In genomic region chr16:47463771-47464624, GRCh38 we compare ENCODE assay signal across 12 cellular contexts. TPM values are rescaled to one million over a fixed set of nuclear protein-coding genes. Genes with fewer than 3 reads are reported as not detected.
DNase-seq lines count a peak whose midpoint lies in the region; ATAC-seq and TF ChIP-seq lines count a peak whose summit lies in the region.
"Had no signal": no experiment of that assay in that cellular context is flagged by ENCODE, and none has a peak within 500 bp of the region (broad histone marks: within the 10 kb centered on the region; RNA-seq: fewer than 3 reads in every experiment).

No MANE protein-coding gene starts in this region.

- no peak for TF ChIP-seq CTCF in left ventricle myocardium inferior (IDR thresholded peaks at IDR 0.05; ENCODE audit: borderline replicate concordance)
- no peak for TF ChIP-seq CTCF in type B pancreatic cell (conservative IDR thresholded peaks at IDR 0.05)

- H3K4me1 Mint-ChIP-seq in T-helper 17 cell (peaks cover 34% of the 10 kb centered on the region), type B pancreatic cell (ENCODE audit: unreplicated experiment) (peaks cover 51% of the 10 kb centered on the region)

- H3K27me3 Mint-ChIP-seq in T-helper 17 cell: no peaks in the 10 kb centered on the region
- no peaks in the 10 kb centered on the region for H3K27me3 Mint-ChIP-seq in type B pancreatic cell
- H3K27me3 Mint-ChIP-seq: activated CD4-positive, alpha-beta T cell treated with anti-CD3 and anti-CD28 coated beads, Interleukin-2, amount 10 ng/mL, durations not matched to agents 24 days and 14 days had no signal

- peaks cover 100% of the 10 kb centered on the region for H3K4me1 ChIP-seq in left ventricle myocardium inferior

- no peaks in the 10 kb centered on the region for H3K9me3 Mint-ChIP-seq in type B pancreatic cell
- H3K9me3 Mint-ChIP-seq: activated CD4-positive, alpha-beta T cell treated with anti-CD3 and anti-CD28 coated beads, Interleukin-2, amount 10 ng/mL, durations not matched to agents 24 days and 14 days had no signal

- H3K9me3 ChIP-seq in left ventricle myocardium inferior (replicated peaks): no peaks in the 10 kb centered on the region
- H3K9me3 ChIP-seq in T-helper 17 cell (ENCODE audit: control insufficient read depth, low read length, poor library complexity, severe bottlenecking): no peaks in the 10 kb centered on the region
- H3K9me3 ChIP-seq: left lung, tibial nerve had no signal

- ATAC-seq in Right ventricle myocardium superior (ENCODE audit: poor library complexity) (no peak), T-helper 17 cell (no peak), HG03045 (IDR thresholded peaks at IDR 0.05; ENCODE audit: unreplicated experiment) (no peak)
- ATAC-seq: left lung had no signal

- H3K27ac ChIP-seq in left ventricle myocardium inferior (replicated peaks) (peak overlapping the region; percentile 49), layer of hippocampus (ENCODE audit: low read depth, low read length) (peak overlapping the region; percentile 22)

- H3K4me3 Mint-ChIP-seq in T-helper 17 cell (no peak overlapping the region), type B pancreatic cell (peak overlapping the region; percentile 52)
- H3K4me3 Mint-ChIP-seq: activated CD4-positive, alpha-beta T cell treated with anti-CD3 and anti-CD28 coated beads, Interleukin-2, amount 10 ng/mL, durations not matched to agents 24 days and 14 days had no signal

- H3K36me3 ChIP-seq in left ventricle myocardium inferior: no peaks in the 10 kb centered on the region
- H3K36me3 ChIP-seq: tibial nerve had no signal

- intact Hi-C loops in left ventricle myocardium inferior (cut with micrococcal nuclease): no loop called here
- intact Hi-C loops in Right ventricle myocardium superior (cut with DNase I): no loop called here

- no peak overlapping the region for H3K4me3 ChIP-seq in left ventricle myocardium inferior
- H3K4me3 ChIP-seq: tibial nerve had no signal

- H3K27me3 ChIP-seq in left ventricle myocardium inferior (ENCODE audit: low read depth) (no peaks in the 10 kb centered on the region), layer of hippocampus (ENCODE audit: control insufficient read depth, insufficient read depth, low read length) (no peaks in the 10 kb centered on the region)
- H3K27me3 ChIP-seq: left lung, tibial nerve had no signal

- peaks cover 12% of the 10 kb centered on the region for H3K36me3 Mint-ChIP-seq in T-helper 17 cell (ENCODE audit: low read depth)
- peaks cover 4% of the 10 kb centered on the region for H3K36me3 Mint-ChIP-seq in type B pancreatic cell

- H3K27ac Mint-ChIP-seq in T-helper 17 cell (peak overlapping the region; percentile 39), type B pancreatic cell (peak overlapping the region; percentile 42)
- H3K27ac Mint-ChIP-seq: activated CD4-positive, alpha-beta T cell treated with anti-CD3 and anti-CD28 coated beads, Interleukin-2, amount 10 ng/mL, durations not matched to agents 24 days and 14 days had no signal

- DNase-seq in left ventricle myocardium inferior: no peak
- no peak for DNase-seq in Right ventricle myocardium superior
- no peak for DNase-seq in T-helper 17 cell
- DNase-seq in type B pancreatic cell (ENCODE audit: extremely low spot score, unreplicated experiment): no peak
- DNase-seq in iPS-NIHi11 (ENCODE audit: low spot score): no peak
- DNase-seq in activated T-cell treated with anti-CD3 and anti-CD28 coated beads for 4 hours: no peak
- DNase-seq: activated CD4-positive, alpha-beta T cell treated with anti-CD3 and anti-CD28 coated beads, Interleukin-2, amount 10 ng/mL, durations not matched to agents 24 days and 14 days; left lung; NCI-H345 had no signal

RNA-seq across cellular contexts. Expression of gene PHKB, which starts 2.9 kb away (rescaled TPM):
- total RNA-seq in left ventricle myocardium inferior (63.2 TPM), Right ventricle myocardium superior (72.1 TPM), T-helper 17 cell (10 to 100 TPM; 56.2 to 59.5 TPM), type B pancreatic cell (ENCODE audit: low replicate concordance) (72.9 and 76.1 TPM in 2 replicates)

RNA-seq across cellular contexts. Expression of gene ITFG1, which starts 3.1 kb away (rescaled TPM):
- total RNA-seq in left ventricle myocardium inferior: 71.3 TPM
- 54.1 TPM for total RNA-seq in Right ventricle myocardium superior
- total RNA-seq in T-helper 17 cell: 10 to 100 TPM; 27.6 to 29.5 TPM
- total RNA-seq in type B pancreatic cell (ENCODE audit: low replicate concordance): 46.6 and 47.1 TPM in 2 replicates
